Comparison of ENCODE assay signal across 35 cellular contexts in genomic region chr20:1557605-1558004, GRCh38. TPM values are rescaled to one million over a fixed set of nuclear protein-coding genes. Genes with fewer than 3 reads are reported as not detected.
"Had no signal": no experiment of that assay in that cellular context is flagged by ENCODE, and none has a peak within 500 bp of the region (broad histone marks: within the 10 kb centered on the region; RNA-seq: fewer than 3 reads in every experiment).

SIRPD (minus strand) TSS chr20:1557705; CDS start chr20:1557653, 52 bp downstream.

- H3K4me3 ChIP-seq: gastroesophageal sphincter, heart left ventricle, hepatocyte, mucosa of descending colon, prostate gland, right atrium auricular region, smooth muscle cell, suprapubic skin, thyroid gland, vagina had no signal

- H3K27ac ChIP-seq: epithelial cell of prostate, foreskin keratinocyte, gastroesophageal sphincter, heart left ventricle, hepatocyte, prostate gland, right atrium auricular region, suprapubic skin, thyroid gland, vagina had no signal

- H3K36me3 ChIP-seq: gastroesophageal sphincter, heart left ventricle, prostate gland, right atrium auricular region, suprapubic skin, thyroid gland, vagina had no signal

- H3K36me3 Mint-ChIP-seq: mesothelial cell of epicardium had no signal

- H3K4me1 Mint-ChIP-seq: endodermal cell, mesothelial cell of epicardium, neural crest cell had no signal

- H3K27me3 ChIP-seq: foreskin keratinocyte, hepatocyte, right atrium auricular region, thyroid gland, vagina had no signal

- H3K27ac Mint-ChIP-seq: endodermal cell; mesothelial cell of epicardium; naive B cell; natural killer cell treated with Interleukin-12 subunit alpha and Interleukin-12 subunit beta and Interleukin-15 and Interleukin-18, amount 100 ng/mL, for 72 hours had no signal

- DNase-seq: effector CD8-positive, alpha-beta T cell; endodermal cell; foreskin keratinocyte; heart left ventricle; kidney; mesenchymal stem cell; mucosa of descending colon; naive B cell; nucleus accumbens; stimulated activated CD4-positive, alpha-beta T cell treated with anti-CD3 and anti-CD28 coated beads, Interleukin-12 subunit alpha, Interleukin-12 subunit beta, amount 100 ng/mL, for 4 hours; stimulated activated CD4-positive, alpha-beta T cell treated with anti-CD3 and anti-CD28 coated beads, Interleukin-1b, Interleukin-23, amount 100 ng/mL, for 48 hours; stimulated activated CD4-positive, alpha-beta T cell treated with anti-CD3 and anti-CD28 coated beads, Interleukin-4, amount 100 ng/mL, for 1 hour; stimulated activated CD8-positive, alpha-beta memory T cell treated with anti-CD3 and anti-CD28 coated beads, Interleukin-4, amount 100 ng/mL, for 48 hours; stimulated activated naive CD4-positive, alpha-beta T cell; stimulated activated naive CD8-positive, alpha-beta T cell treated with anti-CD3 and anti-CD28 coated beads, Interleukin-15, amount 100 ng/mL, for 72 hours; thyroid gland; trophoblast cell had no signal

- H3K4me1 ChIP-seq: foreskin keratinocyte, gastroesophageal sphincter, heart left ventricle, prostate gland, right atrium auricular region, suprapubic skin, thyroid gland, vagina had no signal

- H3K27me3 Mint-ChIP-seq: stimulated activated naive CD8-positive, alpha-beta T cell treated with anti-CD3 and anti-CD28 coated beads, Interleukin-15, amount 100 ng/mL, for 72 hours had no signal

- H3K9me3 Mint-ChIP-seq: natural killer cell treated with Interleukin-12 subunit alpha and Interleukin-12 subunit beta and Interleukin-15 and Interleukin-18, amount 100 ng/mL, for 72 hours had no signal

- H3K9me3 ChIP-seq: mucosa of descending colon, prostate gland, suprapubic skin, thyroid gland, vagina had no signal

- H3K4me3 Mint-ChIP-seq: endodermal cell; mesothelial cell of epicardium; naive B cell; natural killer cell treated with Interleukin-12 subunit alpha and Interleukin-12 subunit beta and Interleukin-15 and Interleukin-18, amount 100 ng/mL, for 72 hours; neural crest cell; stimulated activated naive CD8-positive, alpha-beta T cell treated with anti-CD3 and anti-CD28 coated beads, Interleukin-15, amount 100 ng/mL, for 72 hours had no signal

- ATAC-seq: esophagus mucosa; foreskin keratinocyte; gastroesophageal sphincter; heart left ventricle; left lobe of liver; mucosa of descending colon; sciatic nerve; stimulated activated naive CD8-positive, alpha-beta T cell treated with anti-CD3 and anti-CD28 coated beads, Interleukin-15, amount 100 ng/mL, for 72 hours had no signal

RNA-seq across cellular contexts. Expression of gene SIRPD, which starts in this region (rescaled TPM):
- total RNA-seq: endodermal cell; esophagus mucosa; fibroblast of lung; foreskin keratinocyte; hepatocyte; left lobe of liver; lung microvascular endothelial cell; mesothelial cell of epicardium; mucosa of descending colon; natural killer cell treated with Interleukin-12 subunit alpha and Interleukin-12 subunit beta and Interleukin-15 and Interleukin-18, amount 100 ng/mL, for 72 hours; neural crest cell; osteocyte; right atrium auricular region; sciatic nerve; smooth muscle cell; suprapubic skin; thyroid gland; ureter; vagina had no signal
